1 cellular context compared by ENCODE assay signal in genomic region chr16:1871974-1872635, GRCh38.
A peak's percentile ranks its signal among the peaks of the same experiment; 100 is the strongest.
TF ChIP-seq lines count a peak whose summit lies in the region.

A gene with protein sequence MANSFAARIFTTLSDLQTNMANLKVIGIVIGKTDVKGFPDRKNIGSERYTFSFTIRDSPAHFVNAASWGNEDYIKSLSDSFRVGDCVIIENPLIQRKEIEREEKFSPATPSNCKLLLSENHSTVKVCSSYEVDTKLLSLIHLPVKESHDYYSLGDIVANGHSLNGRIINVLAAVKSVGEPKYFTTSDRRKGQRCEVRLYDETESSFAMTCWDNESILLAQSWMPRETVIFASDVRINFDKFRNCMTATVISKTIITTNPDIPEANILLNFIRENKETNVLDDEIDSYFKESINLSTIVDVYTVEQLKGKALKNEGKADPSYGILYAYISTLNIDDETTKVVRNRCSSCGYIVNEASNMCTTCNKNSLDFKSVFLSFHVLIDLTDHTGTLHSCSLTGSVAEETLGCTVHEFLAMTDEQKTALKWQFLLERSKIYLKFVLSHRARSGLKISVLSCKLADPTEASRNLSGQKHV (minus strand): TSS chr16:1872164. CDS start chr16:1868175, 3,989 bp downstream.

TF ChIP-seq in K562, 482 proteins besides CTCF, POLR2A, EP300 and RAD21 (continued from another document):
- TF ChIP-seq, protein P1, sequence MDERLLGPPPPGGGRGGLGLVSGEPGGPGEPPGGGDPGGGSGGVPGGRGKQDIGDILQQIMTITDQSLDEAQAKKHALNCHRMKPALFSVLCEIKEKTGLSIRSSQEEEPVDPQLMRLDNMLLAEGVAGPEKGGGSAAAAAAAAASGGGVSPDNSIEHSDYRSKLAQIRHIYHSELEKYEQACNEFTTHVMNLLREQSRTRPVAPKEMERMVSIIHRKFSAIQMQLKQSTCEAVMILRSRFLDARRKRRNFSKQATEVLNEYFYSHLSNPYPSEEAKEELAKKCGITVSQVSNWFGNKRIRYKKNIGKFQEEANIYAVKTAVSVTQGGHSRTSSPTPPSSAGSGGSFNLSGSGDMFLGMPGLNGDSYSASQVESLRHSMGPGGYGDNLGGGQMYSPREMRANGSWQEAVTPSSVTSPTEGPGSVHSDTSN (CRISPR knock-in tag; IDR thresholded peaks at IDR 0.05; ENCODE audit: low read depth) = no peak
- TF ChIP-seq, protein P1 (tag; conservative IDR thresholded peaks at IDR 0.05; ENCODE audit: low read depth) = no peak
- TF ChIP-seq ZNF124 (CRISPR knock-in tag; IDR thresholded peaks at IDR 0.05) (no peak), PTBP1 (IDR thresholded peaks at IDR 0.05; ENCODE audit: low read depth, low read length) (no peak), NKRF (IDR thresholded peaks at IDR 0.05; ENCODE audit: borderline replicate concordance) (peak; percentile 73; the same call in 1 of the 2 replicates), ZBTB9 (CRISPR knock-in tag; IDR thresholded peaks at IDR 0.05) (0 out of 2 replicates have a peak, but pooled peaks have one; percentile 17), ZNF239 (CRISPR knock-in tag; IDR thresholded peaks at IDR 0.05) (no peak), MYBL2 (IDR thresholded peaks at IDR 0.05; ENCODE audit: low read depth) (peak; percentile 76), MYBL2 (CRISPR knock-in tag; IDR thresholded peaks at IDR 0.05; ENCODE audit: borderline replicate concordance) (no peak), TCFL5 (CRISPR knock-in tag; conservative IDR thresholded peaks at IDR 0.05) (no peak), CTBP1 (IDR thresholded peaks at IDR 0.05; ENCODE audit: borderline replicate concordance) (peak; percentile 54; the same call in 1 of the 2 replicates), SIN3A (IDR thresholded peaks at IDR 0.05; ENCODE audit: borderline replicate concordance in 2 of 2, control insufficient read depth in 1 of 2, low read depth in 2 of 2, low read length in 2 of 2) (no peak; a peak in 1 of 4 replicates)
- TF ChIP-seq, protein P2, sequence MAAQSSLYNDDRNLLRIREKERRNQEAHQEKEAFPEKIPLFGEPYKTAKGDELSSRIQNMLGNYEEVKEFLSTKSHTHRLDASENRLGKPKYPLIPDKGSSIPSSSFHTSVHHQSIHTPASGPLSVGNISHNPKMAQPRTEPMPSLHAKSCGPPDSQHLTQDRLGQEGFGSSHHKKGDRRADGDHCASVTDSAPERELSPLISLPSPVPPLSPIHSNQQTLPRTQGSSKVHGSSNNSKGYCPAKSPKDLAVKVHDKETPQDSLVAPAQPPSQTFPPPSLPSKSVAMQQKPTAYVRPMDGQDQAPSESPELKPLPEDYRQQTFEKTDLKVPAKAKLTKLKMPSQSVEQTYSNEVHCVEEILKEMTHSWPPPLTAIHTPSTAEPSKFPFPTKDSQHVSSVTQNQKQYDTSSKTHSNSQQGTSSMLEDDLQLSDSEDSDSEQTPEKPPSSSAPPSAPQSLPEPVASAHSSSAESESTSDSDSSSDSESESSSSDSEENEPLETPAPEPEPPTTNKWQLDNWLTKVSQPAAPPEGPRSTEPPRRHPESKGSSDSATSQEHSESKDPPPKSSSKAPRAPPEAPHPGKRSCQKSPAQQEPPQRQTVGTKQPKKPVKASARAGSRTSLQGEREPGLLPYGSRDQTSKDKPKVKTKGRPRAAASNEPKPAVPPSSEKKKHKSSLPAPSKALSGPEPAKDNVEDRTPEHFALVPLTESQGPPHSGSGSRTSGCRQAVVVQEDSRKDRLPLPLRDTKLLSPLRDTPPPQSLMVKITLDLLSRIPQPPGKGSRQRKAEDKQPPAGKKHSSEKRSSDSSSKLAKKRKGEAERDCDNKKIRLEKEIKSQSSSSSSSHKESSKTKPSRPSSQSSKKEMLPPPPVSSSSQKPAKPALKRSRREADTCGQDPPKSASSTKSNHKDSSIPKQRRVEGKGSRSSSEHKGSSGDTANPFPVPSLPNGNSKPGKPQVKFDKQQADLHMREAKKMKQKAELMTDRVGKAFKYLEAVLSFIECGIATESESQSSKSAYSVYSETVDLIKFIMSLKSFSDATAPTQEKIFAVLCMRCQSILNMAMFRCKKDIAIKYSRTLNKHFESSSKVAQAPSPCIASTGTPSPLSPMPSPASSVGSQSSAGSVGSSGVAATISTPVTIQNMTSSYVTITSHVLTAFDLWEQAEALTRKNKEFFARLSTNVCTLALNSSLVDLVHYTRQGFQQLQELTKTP (IDR thresholded peaks at IDR 0.05; ENCODE audit: low read depth in 1 of 2, partially characterized antibody in 2 of 2) = no peak
- TF ChIP-seq, protein P3, sequence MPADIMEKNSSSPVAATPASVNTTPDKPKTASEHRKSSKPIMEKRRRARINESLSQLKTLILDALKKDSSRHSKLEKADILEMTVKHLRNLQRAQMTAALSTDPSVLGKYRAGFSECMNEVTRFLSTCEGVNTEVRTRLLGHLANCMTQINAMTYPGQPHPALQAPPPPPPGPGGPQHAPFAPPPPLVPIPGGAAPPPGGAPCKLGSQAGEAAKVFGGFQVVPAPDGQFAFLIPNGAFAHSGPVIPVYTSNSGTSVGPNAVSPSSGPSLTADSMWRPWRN (IDR thresholded peaks at IDR 0.05; ENCODE audit: low read depth) = no peak
TF ChIP-seq in K562: peak in this region for 70.
